15 cellular contexts compared by ENCODE assay signal in genomic region chr11:24375896-24376295, GRCh38.
DNase-seq lines count a peak whose midpoint lies in the region; ATAC-seq and TF ChIP-seq lines count a peak whose summit lies in the region.
"Had no signal": no experiment of that assay in that cellular context is flagged by ENCODE, and none has a peak within 500 bp of the region (broad histone marks: within the 10 kb centered on the region; RNA-seq: fewer than 3 reads in every experiment).

No MANE protein-coding gene starts in this region.

- ATAC-seq in natural killer cell (no peak), HG03039 (IDR thresholded peaks at IDR 0.05; ENCODE audit: unreplicated experiment) (no peak)

- H3K4me2 ChIP-seq in hepatocyte, result peak overlapping the region; percentile 36
- H3K4me2 ChIP-seq: GM23338 had no signal

- DNase-seq in OCI-M1 (lab: John Stamatoyannopoulos, UW) (peak; percentile 9), endodermal cell (no peak), hepatocyte (ENCODE audit: low spot score) (no peak), nephron progenitor cell (no peak), natural killer cell (no peak), cerebellar nuclear complex (lab: John Stamatoyannopoulos, UW) (no peak)
- DNase-seq in stimulated activated CD4-positive, alpha-beta T cell treated with anti-CD3 and anti-CD28 coated beads, Interleukin-12 subunit alpha, Interleukin-12 subunit beta, amount 100 ng/mL, for 4 hours, result no peak
- DNase-seq: CD4-positive, alpha-beta memory T cell; DMS79; H7 had no signal

- H3K4me3 ChIP-seq in endodermal cell (ENCODE audit: low read length) (no peak overlapping the region), hepatocyte (no peak overlapping the region)
- H3K4me3 ChIP-seq: GM12878, GM23338 had no signal

- no peaks in the 10 kb centered on the region for H3K9me3 Mint-ChIP-seq in endodermal cell
- H3K9me3 Mint-ChIP-seq in nephron progenitor cell, result no peaks in the 10 kb centered on the region
- H3K9me3 Mint-ChIP-seq in natural killer cell, result peaks cover 0 to 2% of the 10 kb centered on the region in 2 donors
- H3K9me3 Mint-ChIP-seq: GM23338 had no signal

- H3K4me1 ChIP-seq in endodermal cell (ENCODE audit: control insufficient read depth, insufficient read depth, low read length), result peaks cover 4% of the 10 kb centered on the region
- no peaks in the 10 kb centered on the region for H3K4me1 ChIP-seq in hepatocyte (ENCODE audit: insufficient read depth)

- no peak for TF ChIP-seq CTCF in endodermal cell (conservative IDR thresholded peaks at IDR 0.05)
- TF ChIP-seq CTCF in hepatocyte (IDR thresholded peaks at IDR 0.05; ENCODE audit: poor library complexity), result no peak
- TF ChIP-seq CTCF in nephron progenitor cell (IDR thresholded peaks at IDR 0.05), result no peak
- TF ChIP-seq CTCF in natural killer cell (IDR thresholded peaks at IDR 0.05), result no peak

- no peaks in the 10 kb centered on the region for H4K20me1 ChIP-seq in hepatocyte (ENCODE audit: insufficient read depth, poor library complexity, severe bottlenecking)

- no peaks in the 10 kb centered on the region for H3K36me3 ChIP-seq in endodermal cell (ENCODE audit: control insufficient read depth, insufficient read depth, low read length)
- no peaks in the 10 kb centered on the region for H3K36me3 ChIP-seq in hepatocyte (replicated peaks; ENCODE audit: insufficient read depth, low read depth)

- H3K4me3 Mint-ChIP-seq in endodermal cell (no peak overlapping the region), nephron progenitor cell (no peak overlapping the region), natural killer cell (no peak overlapping the region)
- H3K4me3 Mint-ChIP-seq: B cell; CD4-positive, alpha-beta memory T cell; GM23338 had no signal

- H3K36me3 Mint-ChIP-seq in endodermal cell (ENCODE audit: low read depth) (no peaks in the 10 kb centered on the region), nephron progenitor cell (ENCODE audit: low read depth) (no peaks in the 10 kb centered on the region), natural killer cell (no peaks in the 10 kb centered on the region)
- H3K36me3 Mint-ChIP-seq: CD4-positive, alpha-beta memory T cell had no signal

- H3K4me1 Mint-ChIP-seq in endodermal cell (peaks cover 16% of the 10 kb centered on the region), nephron progenitor cell (peaks cover 10% of the 10 kb centered on the region), natural killer cell (no peaks in the 10 kb centered on the region)
- H3K4me1 Mint-ChIP-seq: B cell; CD4-positive, alpha-beta memory T cell had no signal

- H2AFZ ChIP-seq in hepatocyte, result no peak overlapping the region
- H2AFZ ChIP-seq: GM23338 had no signal

- H3K79me2 ChIP-seq in hepatocyte, result no peaks in the 10 kb centered on the region

- H3K27me3 ChIP-seq in endodermal cell (ENCODE audit: control insufficient read depth, insufficient read depth, low read length, poor library complexity, severe bottlenecking) (no peaks in the 10 kb centered on the region), hepatocyte (no peaks in the 10 kb centered on the region)

- H3K9me2 ChIP-seq in hepatocyte (replicated peaks; ENCODE audit: insufficient read depth), result no peaks in the 10 kb centered on the region

- 91% methylated on average over 1 of the region's 3 CpGs; no CpG with 5 or more reads in 1 of the 2 experiments for WGBS in endodermal cell (ENCODE audit: insufficient coverage in 1 of 2, insufficient read length in 1 of 2), 2 experiments
- WGBS in hepatocyte (ENCODE audit: low lambda C conversion rate, missing lambda C conversion rate), result 49% methylated on average over 3 of the region's 3 CpGs

- H3K27me3 Mint-ChIP-seq in endodermal cell (ENCODE audit: insufficient read depth) (no peaks in the 10 kb centered on the region), nephron progenitor cell (ENCODE audit: low read depth, poor library complexity) (peaks cover 6% of the 10 kb centered on the region), natural killer cell (ENCODE audit: low read depth in 2 of 2) (no peaks in the 10 kb centered on the region)
- H3K27me3 Mint-ChIP-seq: B cell; CD4-positive, alpha-beta memory T cell had no signal

- intact Hi-C loops in natural killer cell (cut with micrococcal nuclease), result no loop called here

- H3K27ac ChIP-seq in endodermal cell (ENCODE audit: low read depth, low read length), result no peak overlapping the region
- no peak overlapping the region for H3K27ac ChIP-seq in hepatocyte
- H3K27ac ChIP-seq: C4-2B had no signal

- H3K9me3 ChIP-seq in endodermal cell (ENCODE audit: control insufficient read depth, low read length) (no peaks in the 10 kb centered on the region), hepatocyte (ENCODE audit: low read depth) (no peaks in the 10 kb centered on the region)

- H3K9ac ChIP-seq in endodermal cell (ENCODE audit: extremely low read depth, low read length, poor library complexity, severe bottlenecking), result no peak overlapping the region

- peak overlapping the region; percentile 57 for H3K27ac Mint-ChIP-seq in endodermal cell
- H3K27ac Mint-ChIP-seq in nephron progenitor cell, result peak overlapping the region; percentile 58
- no peak overlapping the region for H3K27ac Mint-ChIP-seq in natural killer cell
- H3K27ac Mint-ChIP-seq: B cell; CD4-positive, alpha-beta memory T cell had no signal

Comparison
In these comparisons a context has a peak if more than half of its experiments do, and no peak if none do; other contexts are left out.
1. H3K27ac Mint-ChIP-seq: peak in endodermal cell (single experiment) and nephron progenitor cell (single experiment); none in natural killer cell (0 of 2).